Comparison of ENCODE assay signal across 21 cellular contexts in the genomic region with DNA sequence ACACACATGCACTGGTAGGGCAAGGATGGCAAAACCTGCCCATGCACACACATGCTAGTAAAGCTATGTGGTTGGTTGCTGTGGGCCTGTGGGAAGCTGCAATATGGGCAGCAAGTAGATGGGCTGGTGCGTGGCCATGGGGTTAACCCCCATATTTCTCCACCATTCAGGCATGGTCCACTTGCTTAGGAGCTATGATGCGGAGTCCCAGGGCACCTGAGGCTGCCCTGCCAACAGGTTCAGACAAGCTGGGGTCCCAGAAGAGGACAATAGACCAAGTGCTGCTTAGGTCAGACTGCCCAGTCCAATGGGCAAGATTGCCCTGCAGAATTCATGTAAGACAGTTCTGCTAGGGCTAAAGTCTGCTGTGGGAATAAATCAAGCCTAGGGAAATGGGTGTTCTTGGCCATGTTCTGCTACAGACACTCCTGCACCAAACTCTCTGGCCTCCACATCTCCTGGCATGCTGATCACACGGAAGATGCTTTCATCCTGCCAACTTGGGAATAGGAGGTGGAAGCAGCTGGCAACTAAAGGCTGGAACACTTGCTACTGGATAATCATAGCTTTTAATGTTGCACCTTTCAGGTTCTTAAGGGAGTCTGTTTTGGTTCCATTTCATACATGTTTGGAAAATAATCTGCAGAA.
"Had no signal": no experiment of that assay in that cellular context is flagged by ENCODE, and none has a peak within 500 bp of the region (broad histone marks: within the 10 kb centered on the region; RNA-seq: fewer than 3 reads in every experiment).

No MANE protein-coding gene starts in this region.

- H3K4me3 ChIP-seq: adrenal gland had no signal

- H3K9me3 ChIP-seq: adrenal gland had no signal

- ATAC-seq: activated CD8-positive, alpha-beta memory T cell treated with anti-CD3 and anti-CD28 coated beads, Interleukin-2, amount 10 ng/mL, durations not matched to agents 7 days and 5 days had no signal

- H3K9me3 Mint-ChIP-seq: activated CD4-positive, alpha-beta T cell treated with anti-CD3 and anti-CD28 coated beads, Interleukin-2, amount 10 ng/mL, durations not matched to agents 24 days and 14 days; activated T-cell treated with anti-CD3 and anti-CD28 coated beads, Interleukin-2, amount 50 U/mL, for 4 hours had no signal

- H3K27ac Mint-ChIP-seq: activated B cell treated with CpG ODN at 0.5 μM for 24 hours; activated CD4-positive, alpha-beta T cell treated with anti-CD3 and anti-CD28 coated beads, Interleukin-2, amount 10 ng/mL, durations not matched to agents 24 days and 14 days; activated CD8-positive, alpha-beta memory T cell treated with anti-CD3 and anti-CD28 coated beads, Interleukin-2, amount 10 ng/mL, durations not matched to agents 7 days and 5 days; activated naive CD4-positive, alpha-beta T cell treated with anti-CD3 and anti-CD28 coated beads for 36 hours; activated naive CD8-positive, alpha-beta T cell had no signal

- H3K27ac ChIP-seq: adrenal gland had no signal

- DNase-seq: activated B cell treated with CpG ODN at 0.5 μM for 24 hours; activated CD4-positive, alpha-beta T cell treated with anti-CD3 and anti-CD28 coated beads for 1 hour; activated CD4-positive, alpha-beta T cell treated with anti-CD3 and anti-CD28 coated beads, Interleukin-2, amount 10 ng/mL, durations not matched to agents 24 days and 14 days; activated CD4-positive, alpha-beta T cell treated with anti-CD3 and anti-CD28 coated beads, Interleukin-2, amount 50 U/mL, for 48 hours; activated CD8-positive, alpha-beta memory T cell treated with anti-CD3 and anti-CD28 coated beads, Interleukin-2, amount 10 ng/mL, durations not matched to agents 7 days and 5 days; activated effector memory CD4-positive, alpha-beta T cell treated with anti-CD3 and anti-CD28 coated beads, Interleukin-2, amount 50 U/mL, for 16 hours; activated naive CD4-positive, alpha-beta T cell treated with anti-CD3 and anti-CD28 coated beads for 36 hours; activated T-cell treated with anti-CD3 and anti-CD28 coated beads, Interleukin-2, amount 50 U/mL, for 4 hours; adrenal gland; Kasumi-1; KBM-7; NCI-H1417; NCI-H1930; NCI-H345; NCI-H510A; NCI-H526 treated with DMSO at 0.1 percent for 48 hours; NCI-H82; SIG-M5; T-helper 2 cell; T1000 had no signal

- H3K4me1 ChIP-seq: adrenal gland had no signal

- H3K36me3 Mint-ChIP-seq: activated CD8-positive, alpha-beta memory T cell treated with anti-CD3 and anti-CD28 coated beads, Interleukin-2, amount 10 ng/mL, durations not matched to agents 7 days and 5 days; activated naive CD8-positive, alpha-beta T cell had no signal

- H3K4me3 Mint-ChIP-seq: activated B cell treated with CpG ODN at 0.5 μM for 24 hours; activated CD4-positive, alpha-beta T cell treated with anti-CD3 and anti-CD28 coated beads, Interleukin-2, amount 10 ng/mL, durations not matched to agents 24 days and 14 days; activated CD8-positive, alpha-beta memory T cell treated with anti-CD3 and anti-CD28 coated beads, Interleukin-2, amount 10 ng/mL, durations not matched to agents 7 days and 5 days; activated naive CD4-positive, alpha-beta T cell treated with anti-CD3 and anti-CD28 coated beads for 36 hours; activated naive CD8-positive, alpha-beta T cell; activated T-cell treated with anti-CD3 and anti-CD28 coated beads, Interleukin-2, amount 50 U/mL, for 4 hours had no signal

- H3K36me3 ChIP-seq: adrenal gland had no signal

- H3K4me1 Mint-ChIP-seq: activated B cell treated with CpG ODN at 0.5 μM for 24 hours; activated CD4-positive, alpha-beta T cell treated with anti-CD3 and anti-CD28 coated beads, Interleukin-2, amount 10 ng/mL, durations not matched to agents 24 days and 14 days; activated CD8-positive, alpha-beta memory T cell treated with anti-CD3 and anti-CD28 coated beads, Interleukin-2, amount 10 ng/mL, durations not matched to agents 7 days and 5 days had no signal

- H3K27me3 ChIP-seq: adrenal gland had no signal
